8 cellular contexts compared by ENCODE assay signal in the genomic region with DNA sequence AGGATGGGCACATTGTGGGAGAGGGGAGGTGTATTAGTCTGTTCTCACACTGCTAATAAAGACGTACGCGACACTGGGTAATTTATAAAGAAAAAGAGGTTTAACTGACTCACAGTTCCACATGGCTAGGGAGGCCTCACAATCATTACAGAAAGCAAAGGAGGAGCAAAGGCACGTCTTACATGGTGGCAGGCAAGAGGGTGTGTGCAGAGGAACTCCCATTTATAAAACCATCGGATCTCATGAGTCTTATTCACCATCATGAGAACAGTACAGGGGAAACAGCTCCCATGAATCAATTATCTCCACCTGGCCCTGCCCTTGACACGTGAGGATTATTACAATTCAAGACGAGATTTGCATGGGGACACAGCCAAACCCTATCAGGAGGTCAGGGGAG.
"Had no signal": no experiment of that assay in that cellular context is flagged by ENCODE, and none has a peak within 500 bp of the region (broad histone marks: within the 10 kb centered on the region; RNA-seq: fewer than 3 reads in every experiment).

No MANE protein-coding gene starts in this region.

- DNase-seq: H9, HCEC 1CT had no signal

- FAIRE-seq: H1, H54, HepG2 had no signal

- H2AFZ ChIP-seq: GM23338 had no signal

- H3K4me3 ChIP-seq: GM23338 had no signal

- H3K4me2 ChIP-seq: GM23338 had no signal

- ATAC-seq: GM23338, HepG2 had no signal

- H3K36me3 Mint-ChIP-seq: IgD-negative memory B cell had no signal

- H3K4me1 Mint-ChIP-seq: IgD-negative memory B cell had no signal

- H3K4me3 Mint-ChIP-seq: GM23338, H9, IgD-negative memory B cell had no signal

- H3K27me3 Mint-ChIP-seq: IgD-negative memory B cell had no signal

- H3K27ac ChIP-seq: HL-60 had no signal

- H3K27ac Mint-ChIP-seq: GM23338, H9 had no signal

- H3K9me3 Mint-ChIP-seq: GM23338, H9 had no signal
